ENCODE assay signal across 8 cellular contexts in the genomic region with DNA sequence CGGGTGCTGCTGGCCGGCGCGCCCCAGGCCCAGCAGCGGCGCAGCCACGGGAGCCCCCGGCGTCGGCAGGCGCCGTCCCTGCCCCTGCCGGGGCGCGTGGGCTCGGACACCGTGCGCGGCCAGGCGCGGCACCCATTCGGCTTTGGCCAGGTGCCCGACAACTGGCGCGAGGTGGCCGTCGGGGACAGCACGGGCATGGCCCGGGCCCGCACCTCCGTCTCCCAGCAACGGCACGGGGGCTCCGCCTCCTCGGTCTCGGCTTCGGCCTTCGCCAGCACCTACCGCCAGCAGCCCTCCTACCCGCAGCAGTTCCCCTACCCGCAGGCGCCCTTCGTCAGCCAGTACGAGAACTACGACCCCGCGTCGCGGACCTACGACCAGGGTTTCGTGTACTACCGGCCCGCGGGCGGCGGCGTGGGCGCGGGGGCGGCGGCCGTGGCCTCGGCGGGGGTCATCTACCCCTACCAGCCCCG. TPM values are rescaled to one million over a fixed set of nuclear protein-coding genes. Genes with fewer than 3 reads are reported as not detected.
DNase-seq lines count a peak whose midpoint lies in the region; ATAC-seq and TF ChIP-seq lines count a peak whose summit lies in the region.

No MANE protein-coding gene starts in this region.

- H3K4me3 Mint-ChIP-seq in progenitor cell of endocrine pancreas (ENCODE audit: low read depth): peak overlapping the region; percentile 52

- peaks cover 6% of the 10 kb centered on the region for H3K4me1 Mint-ChIP-seq in progenitor cell of endocrine pancreas (ENCODE audit: low read depth)

- intact Hi-C loops in cardiac septum (cut with DNase I): no loop called here

- TF ChIP-seq CTCF in progenitor cell of endocrine pancreas (IDR thresholded peaks at IDR 0.05; ENCODE audit: unreplicated experiment): no peak

- ATAC-seq in HG03108 (IDR thresholded peaks at IDR 0.05; ENCODE audit: unreplicated experiment): no peak
- no peak for ATAC-seq in HG02973 (IDR thresholded peaks at IDR 0.05; ENCODE audit: unreplicated experiment)

- DNase-seq in EL (peak; percentile 50), NCI-H510A (lab: John Stamatoyannopoulos, UW) (peak; percentile 31), cardiac septum (ENCODE audit: low spot score) (peak; percentile 90), progenitor cell of endocrine pancreas (ENCODE audit: low spot score, unreplicated experiment) (peak; percentile 42), superior temporal gyrus (ENCODE audit: extremely low spot score) (no peak)
- peak; percentile 37 for DNase-seq in activated effector memory CD4-positive, alpha-beta T cell treated with Interleukin-2 at 50 U/mL for 16 hours

- no peaks in the 10 kb centered on the region for H3K36me3 Mint-ChIP-seq in progenitor cell of endocrine pancreas (ENCODE audit: insufficient read depth)

- peaks cover 29% of the 10 kb centered on the region for H3K27me3 Mint-ChIP-seq in progenitor cell of endocrine pancreas

- H3K27ac Mint-ChIP-seq in progenitor cell of endocrine pancreas: no peak overlapping the region

- H3K9me3 Mint-ChIP-seq in progenitor cell of endocrine pancreas (ENCODE audit: low read depth): no peaks in the 10 kb centered on the region

RNA-seq across cellular contexts. Expression of gene LOXL1, which starts 0.8 kb away (rescaled TPM):
- total RNA-seq in cardiac septum (29.1 TPM), progenitor cell of endocrine pancreas (17.1 and 17.4 TPM in 2 replicates)

RNA-seq across cellular contexts. Expression of gene TBC1D21, which starts 53.7 kb away (rescaled TPM):
- total RNA-seq in cardiac septum (not detected), progenitor cell of endocrine pancreas (not detected in 2 replicates)
